ENCODE assay signal across 2 cellular contexts in genomic region chr1:36420409-36420808, GRCh38.
TF ChIP-seq lines count a peak whose summit lies in the region.

No MANE protein-coding gene starts in this region.

TF ChIP-seq in SK-N-SH, 30 proteins besides CTCF, POLR2A, EP300 and RAD21 (continued from another document):
- TF ChIP-seq REST (IDR thresholded peaks at IDR 0.05; ENCODE audit: low read depth, low read length): no peak
- TF ChIP-seq EZH2phosphoT487 (IDR thresholded peaks at IDR 0.05; ENCODE audit: borderline replicate concordance, low read depth): no peak
- TF ChIP-seq ZBTB33 (IDR thresholded peaks at IDR 0.05; ENCODE audit: borderline replicate concordance, low read depth): no peak
- TF ChIP-seq FOXJ3 (CRISPR knock-in tag; IDR thresholded peaks at IDR 0.05): no peak
- TF ChIP-seq CHD2 (IDR thresholded peaks at IDR 0.05; ENCODE audit: low read length, partially characterized antibody): no peak
- no peak for TF ChIP-seq PBX3 (IDR thresholded peaks at IDR 0.05)
- TF ChIP-seq TAF1 (IDR thresholded peaks at IDR 0.05; ENCODE audit: borderline replicate concordance, low read depth, low read length): no peak
TF ChIP-seq in SK-N-SH: peak in this region for 0.

TF ChIP-seq in SK-N-SH treated with all-trans-retinoic acid at 6 μM for 48 hours, 23 proteins besides CTCF, POLR2A, EP300 and RAD21 (continued from another document):
- TF ChIP-seq TSHZ2 (CRISPR knock-in tag; IDR thresholded peaks at IDR 0.05): no peak
- TF ChIP-seq GLIS3 (CRISPR knock-in tag; IDR thresholded peaks at IDR 0.05): no peak
- TF ChIP-seq ZC3H10 (CRISPR knock-in tag; IDR thresholded peaks at IDR 0.05): no peak
- no peak for TF ChIP-seq PPARA (CRISPR knock-in tag; IDR thresholded peaks at IDR 0.05; ENCODE audit: borderline replicate concordance)
- TF ChIP-seq ZFP30 (CRISPR knock-in tag; IDR thresholded peaks at IDR 0.05): no peak
- TF ChIP-seq TOX (CRISPR knock-in tag; IDR thresholded peaks at IDR 0.05; ENCODE audit: borderline replicate concordance): no peak
- TF ChIP-seq ZFP3 (CRISPR knock-in tag; IDR thresholded peaks at IDR 0.05): no peak
- no peak for TF ChIP-seq ESRRG (CRISPR knock-in tag; IDR thresholded peaks at IDR 0.05)
- no peak for TF ChIP-seq CSRNP3 (CRISPR knock-in tag; IDR thresholded peaks at IDR 0.05)
